8 cellular contexts compared by ENCODE assay signal in genomic region chr4:17577660-17578481, GRCh38. TPM values are rescaled to one million over a fixed set of nuclear protein-coding genes. Genes with fewer than 3 reads are reported as not detected.
DNase-seq lines count a peak whose midpoint lies in the region; ATAC-seq lines count a peak whose summit lies in the region.

No MANE protein-coding gene starts in this region.

- intact Hi-C loops in aorta (cut with DNase I) = loop anchor here (1.0 to 10.0 kb wide), 5 partner anchors 36 to 447 kb away; partner anchors contain the start of genes DCAF16 (in 1 of the 2), LCORL (in 1 of the 2), MED28 (in 1 of the 2) and NCAPG (in 1 of the 2)

- H3K27me3 ChIP-seq in aorta (ENCODE audit: control insufficient read depth in 1 of 2, insufficient read depth in 2 of 2, low read length in 1 of 2) = no peaks in the 10 kb centered on the region

- WGBS in aorta, 2 donors = 3% methylated on average over 34 of the region's 34 CpGs

- peak; percentile 39 for DNase-seq in NCI-H1092 treated with DMSO at 0.1 percent for 48 hours (lab: John Stamatoyannopoulos, UW)
- no peak for DNase-seq in NCI-H1092 (lab: John Stamatoyannopoulos, UW)
- peak; percentile 51 for DNase-seq in NCI-H748 (lab: John Stamatoyannopoulos, UW; ENCODE audit: unreplicated experiment)
- DNase-seq in activated T-helper 9 cell treated with anti-CD3 and anti-CD28 coated beads, Interleukin-2, amount 50 U/mL, for 16 hours (ENCODE audit: low read depth) = peak; percentile 29
- peak; percentile 36 for DNase-seq in germinal center (ENCODE audit: low spot score)
- peak; percentile 30 for DNase-seq in occipital lobe (lab: John Stamatoyannopoulos, UW)
- DNase-seq in aorta = peak; percentile 79 to 86

- H3K36me3 ChIP-seq in aorta (ENCODE audit: control insufficient read depth in 1 of 2, insufficient read depth in 2 of 2, low read length in 1 of 2) = no peaks in the 10 kb centered on the region

- H3K4me1 ChIP-seq in aorta (ENCODE audit: control insufficient read depth in 1 of 2, insufficient read depth in 2 of 2, low read length in 2 of 2) = no peaks in the 10 kb centered on the region

- H3K4me3 ChIP-seq in aorta (ENCODE audit: low read length in 2 of 2) = peak overlapping the region; percentile 49 to 78

- peak overlapping the region in 1 of 2 donors; percentile 87 for H3K27ac ChIP-seq in aorta (ENCODE audit: low read depth in 1 of 2, low read length in 2 of 2)

- H3K9me3 ChIP-seq in aorta (ENCODE audit: control insufficient read depth, low read length) = no peaks in the 10 kb centered on the region

- ATAC-seq in HG02623 (IDR thresholded peaks at IDR 0.05; ENCODE audit: unreplicated experiment) = peak; percentile 6
- ATAC-seq in aorta (ENCODE audit: low FRiP score) = peak; percentile 51

RNA-seq across cellular contexts. Expression of gene LAP3, which starts 0.9 kb away (rescaled TPM):
- total RNA-seq in occipital lobe (45.2 TPM), aorta (10 to 100 TPM; 65.4 to 93.4 TPM)
- polyA plus RNA-seq in aorta = 10 to 100 TPM; 36.9 to 39.8 TPM

RNA-seq across cellular contexts. Expression of gene MED28, which starts 36.6 kb away (rescaled TPM):
- total RNA-seq in occipital lobe (33.5 TPM), aorta (10 to 100 TPM; 40.9 to 52.7 TPM)
- polyA plus RNA-seq in aorta = 10 to 100 TPM; 10.2 to 12.8 TPM
